Comparison of ENCODE assay signal across 11 cellular contexts in the genomic region with DNA sequence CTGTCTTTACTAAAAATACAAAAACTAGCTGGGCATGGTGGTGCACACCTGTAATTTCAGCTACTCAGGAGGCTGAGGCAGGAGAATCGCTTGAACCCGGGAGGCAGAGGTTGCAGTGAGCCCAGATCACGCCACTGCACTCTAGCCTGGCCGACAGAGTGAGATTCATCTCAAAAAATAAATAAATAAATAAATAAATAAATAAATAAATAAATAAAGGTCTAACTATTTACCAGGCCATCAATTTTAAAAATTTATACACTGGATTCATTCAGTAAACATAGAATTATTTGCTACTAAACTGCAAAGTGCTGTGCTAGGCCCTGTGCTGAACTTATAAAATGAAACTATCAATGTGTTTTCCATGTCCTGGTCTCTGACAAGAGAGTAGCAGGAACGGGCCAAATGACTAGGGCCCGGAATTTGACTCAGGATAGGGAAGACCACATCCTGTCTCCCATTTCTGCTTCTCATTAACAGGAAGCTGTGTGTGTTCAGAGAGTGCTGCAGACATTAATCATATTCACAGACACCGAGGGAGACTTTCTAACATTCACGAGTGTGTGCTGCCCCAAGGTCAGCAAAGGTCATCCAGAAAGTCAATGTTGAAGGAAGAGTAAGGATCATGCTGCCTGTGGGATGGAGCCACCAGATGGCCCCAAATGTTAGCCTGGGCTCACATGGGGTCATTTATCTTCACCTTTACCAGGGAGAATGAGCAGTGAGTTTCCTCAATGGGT.
DNase-seq lines count a peak whose midpoint lies in the region; ATAC-seq and TF ChIP-seq lines count a peak whose summit lies in the region.
"Had no signal": no experiment of that assay in that cellular context is flagged by ENCODE, and none has a peak within 500 bp of the region (broad histone marks: within the 10 kb centered on the region; RNA-seq: fewer than 3 reads in every experiment).

No MANE protein-coding gene starts in this region.

- POLR2A ChIA-PET in CD4-positive, alpha-beta T cell (lab: Charles Lee): interaction anchor here (0.8 to 1.0 kb wide), 3 partner anchors 146 to 354 kb away, joined by 3 to 4 read pairs (median 3); no protein-coding TSS in a partner anchor

- ATAC-seq in CD4-positive, alpha-beta T cell (ENCODE audit: poor library complexity): no peak
- peak; percentile 54 to 80 (median 73) for ATAC-seq in right lobe of liver
- ATAC-seq: GM12878 had no signal

- H3K27me3 Mint-ChIP-seq in CD4-positive, alpha-beta T cell: no peaks in the 10 kb centered on the region

- no peaks in the 10 kb centered on the region for H3K9me3 ChIP-seq in CD4-positive, alpha-beta T cell (ENCODE audit: control insufficient read depth, low read length)
- H3K9me3 ChIP-seq in KOPT-K1 (ENCODE audit: insufficient read depth, low read length, poor library complexity, severe bottlenecking): no peaks in the 10 kb centered on the region
- no peaks in the 10 kb centered on the region for H3K9me3 ChIP-seq in right lobe of liver

- no peak for TF ChIP-seq CTCF in CD4-positive, alpha-beta T cell (IDR thresholded peaks at IDR 0.05)
- TF ChIP-seq CTCF in astrocyte of the cerebellum (IDR thresholded peaks at IDR 0.05; ENCODE audit: low read depth, low read length, missing control alignments) (no peak), right lobe of liver (IDR thresholded peaks at IDR 0.05) (no peak)

- H3K36me3 Mint-ChIP-seq in CD4-positive, alpha-beta T cell (ENCODE audit: low read depth): no peaks in the 10 kb centered on the region

- peak overlapping the region; percentile 71 for H3K27ac Mint-ChIP-seq in CD4-positive, alpha-beta T cell

- no peak for DNase-seq in CD4-positive, alpha-beta T cell
- DNase-seq in astrocyte of the cerebellum (ENCODE audit: low read depth) (peak; percentile 74), right lobe of liver (no peak), NCI-H1436 (lab: John Stamatoyannopoulos, UW) (no peak), GM19240 (ENCODE audit: insufficient read length, low spot score) (no peak), NCI-H2227 (lab: John Stamatoyannopoulos, UW; ENCODE audit: unreplicated experiment) (no peak), retina (no peak)
- DNase-seq: aorta, MM.1S had no signal

- TF ChIP-seq POLR2A in right lobe of liver (IDR thresholded peaks at IDR 0.05): no peak

- H3K27ac ChIP-seq in CD4-positive, alpha-beta T cell (ENCODE audit: low read depth, low read length): no peak overlapping the region
- H3K27ac ChIP-seq in KOPT-K1 (ENCODE audit: low read depth, low read length, poor library complexity, severe bottlenecking) (peak overlapping the region; percentile 99), right lobe of liver (no peak overlapping the region)

- no peaks in the 10 kb centered on the region for H3K4me1 ChIP-seq in right lobe of liver

- H3K4me3 ChIP-seq in astrocyte of the cerebellum (ENCODE audit: low read depth, low read length) (no peak overlapping the region), right lobe of liver (no peak overlapping the region)
- H3K4me3 ChIP-seq: GM12878 had no signal

- peak overlapping the region; percentile 54 for H3K4me3 Mint-ChIP-seq in CD4-positive, alpha-beta T cell

- CTCF ChIA-PET in CD4-positive, alpha-beta T cell (lab: Charles Lee): no interaction called here

- in situ Hi-C loops in astrocyte of the cerebellum (cut with HindIII; ENCODE audit: low sequenced_read_pairs): loop anchor here (25.0 kb wide), 1 partner anchor 366 kb away; no protein-coding TSS in a partner anchor

- H3K4me1 Mint-ChIP-seq in CD4-positive, alpha-beta T cell (ENCODE audit: low read depth): peaks cover 74% of the 10 kb centered on the region

- intact Hi-C loops in CD4-positive, alpha-beta T cell (cut with DNase I, micrococcal nuclease): no loop called here
- intact Hi-C loops in right lobe of liver (cut with DNase I): no loop called here

- no peaks in the 10 kb centered on the region for H3K9me3 Mint-ChIP-seq in CD4-positive, alpha-beta T cell

- H3K36me3 ChIP-seq in KOPT-K1 (ENCODE audit: insufficient read depth, low read length) (no peaks in the 10 kb centered on the region), right lobe of liver (no peaks in the 10 kb centered on the region)

- H3K27me3 ChIP-seq in CD4-positive, alpha-beta T cell (ENCODE audit: control insufficient read depth, insufficient read depth, low read length): no peaks in the 10 kb centered on the region
- no peaks in the 10 kb centered on the region for H3K27me3 ChIP-seq in right lobe of liver

- WGBS in right lobe of liver (ENCODE audit: insufficient coverage, low coverage, low lambda C conversion rate, missing lambda C conversion rate): 61% methylated on average over 7 of the region's 8 CpGs
